In genomic region chr10:47060993-47061500, GRCh38 we compare ENCODE assay signal across 24 cellular contexts.
"Had no signal": no experiment of that assay in that cellular context is flagged by ENCODE, and none has a peak within 500 bp of the region (broad histone marks: within the 10 kb centered on the region; RNA-seq: fewer than 3 reads in every experiment).

No MANE protein-coding gene starts in this region.

- ATAC-seq: HepG2 had no signal

- H3K4me1 ChIP-seq: SJSA1 had no signal

- H3K4me3 ChIP-seq: MG63, SJSA1, SK-N-MC had no signal

- H3K27me3 ChIP-seq: MG63 had no signal

- H3K36me3 ChIP-seq: MG63, SJSA1 had no signal

- H3K9me3 ChIP-seq: MG63, SJSA1 had no signal

- H3K27ac ChIP-seq: SJSA1, SK-N-MC had no signal

- DNase-seq: IMR-90, Karpas-422, KG1, MG63, NCI-H1092, NCI-H1105 treated with DMSO at 0.1 percent for 48 hours, NCI-H1417 treated with DMSO at 0.1 percent for 48 hours, NCI-H146, NCI-H1694 treated with DMSO at 0.1 percent for 48 hours, NCI-H1930, NCI-H2081, NCI-H2107, NCI-H226, NCI-H446, NCI-H510A, NCI-H524 treated with DMSO at 0.1 percent for 48 hours, NCI-H69, NCI-H774, Right ventricle myocardium superior, RPMI8226, SIG-M5 had no signal
